In genomic region chr7:100396421-100396982, GRCh38 we compare ENCODE assay signal across 1 cellular context.
TF ChIP-seq lines count a peak whose summit lies in the region.

No MANE protein-coding gene starts in this region.

TF ChIP-seq in K562, 482 proteins besides CTCF, POLR2A, EP300 and RAD21:
- TF ChIP-seq CEBPB (tag; IDR thresholded peaks at IDR 0.05) (peak; percentile 56), ZBED1 (IDR thresholded peaks at IDR 0.05) (no peak)
